9 cellular contexts compared by ENCODE assay signal in genomic region chr7:22350466-22351328, GRCh38. TPM values are rescaled to one million over a fixed set of nuclear protein-coding genes. Genes with fewer than 3 reads are reported as not detected.
DNase-seq lines count a peak whose midpoint lies in the region; ATAC-seq lines count a peak whose summit lies in the region.
"Had no signal": no experiment of that assay in that cellular context is flagged by ENCODE, and none has a peak within 500 bp of the region (broad histone marks: within the 10 kb centered on the region; RNA-seq: fewer than 3 reads in every experiment).

No MANE protein-coding gene starts in this region.

- in situ Hi-C loops in KBM-7 (cut with MboI; ENCODE audit: low pct_unique_long_range_greater_than_20kb, low sequenced_read_pairs) = no loop called here

- peak; percentile 37 for ATAC-seq in HG03064 (IDR thresholded peaks at IDR 0.05; ENCODE audit: low read depth, unreplicated experiment)
- ATAC-seq: A549 had no signal

- DNase-seq in NCI-H2196 (lab: John Stamatoyannopoulos, UW; ENCODE audit: unreplicated experiment) = peak; percentile 33
- DNase-seq in NCI-H2196 treated with DMSO at 0.1 percent for 48 hours (lab: John Stamatoyannopoulos, UW; ENCODE audit: unreplicated experiment) = no peak
- peak; percentile 62 for DNase-seq in SW480 (ENCODE audit: low spot score)
- DNase-seq in renal cortical epithelial cell (ENCODE audit: low read depth) = peak; percentile 18
- no peak for DNase-seq in SKM-1 treated with dmso at 0.1 percent for 144 hours (lab: John Stamatoyannopoulos, UW; ENCODE audit: unreplicated experiment)
- DNase-seq in NCI-H1048 (lab: John Stamatoyannopoulos, UW) = no peak
- no peak for DNase-seq in KBM-7

RNA-seq across cellular contexts. Expression of gene RAPGEF5, which starts 6.3 kb away (rescaled TPM):
- 2.3 and 4.0 TPM in 2 replicates for total RNA-seq in renal cortical epithelial cell

Comparison
In these comparisons a context has a peak if more than half of its experiments do, and no peak if none do; other contexts are left out.
1. DNase-seq: peak in NCI-H2196 (single experiment), SW480 (single experiment) and renal cortical epithelial cell (single experiment); none in NCI-H2196 treated with DMSO at 0.1 percent for 48 hours (single experiment), SKM-1 treated with dmso at 0.1 percent for 144 hours (single experiment), NCI-H1048 (single experiment) and KBM-7 (single experiment).